In the genomic region with DNA sequence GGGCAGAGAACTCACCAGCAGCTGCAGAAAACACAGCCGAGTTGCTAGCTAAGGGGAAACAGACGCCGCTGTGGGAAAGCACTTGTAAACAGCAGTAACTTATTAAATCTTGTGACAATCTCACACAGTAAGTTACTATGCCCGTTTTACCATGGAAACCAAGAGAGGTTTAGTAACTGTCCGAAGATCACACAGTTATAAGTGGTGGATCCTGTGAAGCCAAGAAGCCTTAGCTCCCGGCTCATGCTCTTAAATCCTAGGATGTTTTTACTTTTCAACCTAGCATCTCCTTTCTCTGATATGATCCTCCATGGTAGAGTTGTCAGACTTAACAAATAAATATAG, we compare ENCODE assay signal across 1 cellular context.
TF ChIP-seq lines count a peak whose summit lies in the region.

No MANE protein-coding gene starts in this region.

TF ChIP-seq in HCT116, 20 proteins besides CTCF, POLR2A, EP300 and RAD21 (continued from another document):
- TF ChIP-seq, protein P1, sequence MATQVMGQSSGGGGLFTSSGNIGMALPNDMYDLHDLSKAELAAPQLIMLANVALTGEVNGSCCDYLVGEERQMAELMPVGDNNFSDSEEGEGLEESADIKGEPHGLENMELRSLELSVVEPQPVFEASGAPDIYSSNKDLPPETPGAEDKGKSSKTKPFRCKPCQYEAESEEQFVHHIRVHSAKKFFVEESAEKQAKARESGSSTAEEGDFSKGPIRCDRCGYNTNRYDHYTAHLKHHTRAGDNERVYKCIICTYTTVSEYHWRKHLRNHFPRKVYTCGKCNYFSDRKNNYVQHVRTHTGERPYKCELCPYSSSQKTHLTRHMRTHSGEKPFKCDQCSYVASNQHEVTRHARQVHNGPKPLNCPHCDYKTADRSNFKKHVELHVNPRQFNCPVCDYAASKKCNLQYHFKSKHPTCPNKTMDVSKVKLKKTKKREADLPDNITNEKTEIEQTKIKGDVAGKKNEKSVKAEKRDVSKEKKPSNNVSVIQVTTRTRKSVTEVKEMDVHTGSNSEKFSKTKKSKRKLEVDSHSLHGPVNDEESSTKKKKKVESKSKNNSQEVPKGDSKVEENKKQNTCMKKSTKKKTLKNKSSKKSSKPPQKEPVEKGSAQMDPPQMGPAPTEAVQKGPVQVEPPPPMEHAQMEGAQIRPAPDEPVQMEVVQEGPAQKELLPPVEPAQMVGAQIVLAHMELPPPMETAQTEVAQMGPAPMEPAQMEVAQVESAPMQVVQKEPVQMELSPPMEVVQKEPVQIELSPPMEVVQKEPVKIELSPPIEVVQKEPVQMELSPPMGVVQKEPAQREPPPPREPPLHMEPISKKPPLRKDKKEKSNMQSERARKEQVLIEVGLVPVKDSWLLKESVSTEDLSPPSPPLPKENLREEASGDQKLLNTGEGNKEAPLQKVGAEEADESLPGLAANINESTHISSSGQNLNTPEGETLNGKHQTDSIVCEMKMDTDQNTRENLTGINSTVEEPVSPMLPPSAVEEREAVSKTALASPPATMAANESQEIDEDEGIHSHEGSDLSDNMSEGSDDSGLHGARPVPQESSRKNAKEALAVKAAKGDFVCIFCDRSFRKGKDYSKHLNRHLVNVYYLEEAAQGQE (IDR thresholded peaks at IDR 0.05; ENCODE audit: low read depth), result no peak
TF ChIP-seq in HCT116: peak in this region for 0.
